ENCODE assay signal across 1 cellular context in genomic region chr2:216696751-216697560, GRCh38.
TF ChIP-seq lines count a peak whose summit lies in the region.

No MANE protein-coding gene starts in this region.

TF ChIP-seq in WTC11, 78 proteins besides CTCF, POLR2A, EP300 and RAD21 (continued from another document):
- no peak for TF ChIP-seq ATF3 (CRISPR knock-in tag; conservative IDR thresholded peaks at IDR 0.05)
- no peak for TF ChIP-seq CDX4 (CRISPR knock-in tag; IDR thresholded peaks at IDR 0.05; ENCODE audit: borderline replicate concordance)
- no peak for TF ChIP-seq ZNF232 (CRISPR knock-in tag; IDR thresholded peaks at IDR 0.05)
- TF ChIP-seq ZNF138 (CRISPR knock-in tag; conservative IDR thresholded peaks at IDR 0.05), result no peak
- TF ChIP-seq CREB1 (CRISPR knock-in tag; IDR thresholded peaks at IDR 0.05), result no peak
- no peak for TF ChIP-seq EMX1 (CRISPR knock-in tag; IDR thresholded peaks at IDR 0.05)
- no peak for TF ChIP-seq PRRX2 (CRISPR knock-in tag; IDR thresholded peaks at IDR 0.05)
